In the genomic region with DNA sequence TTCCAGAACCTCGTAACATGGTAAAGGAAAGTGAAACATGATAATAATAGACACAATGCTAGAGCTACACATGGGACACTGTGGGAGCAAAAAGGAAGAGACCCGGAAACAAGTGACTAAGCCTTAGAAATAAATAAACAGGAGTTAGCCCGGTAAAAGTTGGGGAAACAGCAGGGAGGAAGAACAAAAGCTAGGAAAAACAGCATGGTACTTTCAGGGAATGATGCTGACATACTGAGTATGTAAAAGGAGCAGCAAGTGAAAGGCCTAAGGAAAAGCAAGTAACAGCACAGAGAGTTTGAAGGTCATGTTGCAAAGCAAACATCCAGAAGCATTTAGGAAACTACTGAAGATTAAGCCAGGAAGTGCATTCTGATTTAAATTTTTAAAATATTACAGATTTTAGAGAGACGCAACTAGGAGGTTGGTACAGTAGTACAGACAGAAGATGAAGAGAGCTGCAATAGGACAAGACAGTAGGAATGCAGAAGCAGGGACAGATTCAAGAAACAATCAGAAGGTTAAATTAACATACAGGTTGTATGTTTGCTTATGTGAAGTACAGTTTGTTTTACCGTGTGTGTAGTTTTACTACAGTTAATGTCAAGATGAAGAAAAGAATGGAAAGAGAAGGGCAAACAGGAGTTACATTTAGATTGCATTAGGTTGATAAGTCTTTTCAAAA, we compare ENCODE assay signal across 1 cellular context.
TF ChIP-seq lines count a peak whose summit lies in the region.

No MANE protein-coding gene starts in this region.

TF ChIP-seq in GM23338, 12 proteins besides CTCF, POLR2A, EP300 and RAD21:
- TF ChIP-seq, protein P1, sequence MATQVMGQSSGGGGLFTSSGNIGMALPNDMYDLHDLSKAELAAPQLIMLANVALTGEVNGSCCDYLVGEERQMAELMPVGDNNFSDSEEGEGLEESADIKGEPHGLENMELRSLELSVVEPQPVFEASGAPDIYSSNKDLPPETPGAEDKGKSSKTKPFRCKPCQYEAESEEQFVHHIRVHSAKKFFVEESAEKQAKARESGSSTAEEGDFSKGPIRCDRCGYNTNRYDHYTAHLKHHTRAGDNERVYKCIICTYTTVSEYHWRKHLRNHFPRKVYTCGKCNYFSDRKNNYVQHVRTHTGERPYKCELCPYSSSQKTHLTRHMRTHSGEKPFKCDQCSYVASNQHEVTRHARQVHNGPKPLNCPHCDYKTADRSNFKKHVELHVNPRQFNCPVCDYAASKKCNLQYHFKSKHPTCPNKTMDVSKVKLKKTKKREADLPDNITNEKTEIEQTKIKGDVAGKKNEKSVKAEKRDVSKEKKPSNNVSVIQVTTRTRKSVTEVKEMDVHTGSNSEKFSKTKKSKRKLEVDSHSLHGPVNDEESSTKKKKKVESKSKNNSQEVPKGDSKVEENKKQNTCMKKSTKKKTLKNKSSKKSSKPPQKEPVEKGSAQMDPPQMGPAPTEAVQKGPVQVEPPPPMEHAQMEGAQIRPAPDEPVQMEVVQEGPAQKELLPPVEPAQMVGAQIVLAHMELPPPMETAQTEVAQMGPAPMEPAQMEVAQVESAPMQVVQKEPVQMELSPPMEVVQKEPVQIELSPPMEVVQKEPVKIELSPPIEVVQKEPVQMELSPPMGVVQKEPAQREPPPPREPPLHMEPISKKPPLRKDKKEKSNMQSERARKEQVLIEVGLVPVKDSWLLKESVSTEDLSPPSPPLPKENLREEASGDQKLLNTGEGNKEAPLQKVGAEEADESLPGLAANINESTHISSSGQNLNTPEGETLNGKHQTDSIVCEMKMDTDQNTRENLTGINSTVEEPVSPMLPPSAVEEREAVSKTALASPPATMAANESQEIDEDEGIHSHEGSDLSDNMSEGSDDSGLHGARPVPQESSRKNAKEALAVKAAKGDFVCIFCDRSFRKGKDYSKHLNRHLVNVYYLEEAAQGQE (IDR thresholded peaks at IDR 0.05; ENCODE audit: unreplicated experiment) = no peak
- TF ChIP-seq EZH2 (IDR thresholded peaks at IDR 0.05; ENCODE audit: low read depth, unreplicated experiment) = no peak
- no peak for TF ChIP-seq CREB1 (CRISPR knock-in tag; IDR thresholded peaks at IDR 0.05; ENCODE audit: low read depth)
- no peak for TF ChIP-seq NANOG (IDR thresholded peaks at IDR 0.05; ENCODE audit: borderline replicate concordance)
- no peak for TF ChIP-seq POLR2AphosphoS5 (IDR thresholded peaks at IDR 0.05; ENCODE audit: low read depth)
- no peak for TF ChIP-seq ZNF331 (CRISPR knock-in tag; IDR thresholded peaks at IDR 0.05; ENCODE audit: low read depth)
- TF ChIP-seq, protein P2, sequence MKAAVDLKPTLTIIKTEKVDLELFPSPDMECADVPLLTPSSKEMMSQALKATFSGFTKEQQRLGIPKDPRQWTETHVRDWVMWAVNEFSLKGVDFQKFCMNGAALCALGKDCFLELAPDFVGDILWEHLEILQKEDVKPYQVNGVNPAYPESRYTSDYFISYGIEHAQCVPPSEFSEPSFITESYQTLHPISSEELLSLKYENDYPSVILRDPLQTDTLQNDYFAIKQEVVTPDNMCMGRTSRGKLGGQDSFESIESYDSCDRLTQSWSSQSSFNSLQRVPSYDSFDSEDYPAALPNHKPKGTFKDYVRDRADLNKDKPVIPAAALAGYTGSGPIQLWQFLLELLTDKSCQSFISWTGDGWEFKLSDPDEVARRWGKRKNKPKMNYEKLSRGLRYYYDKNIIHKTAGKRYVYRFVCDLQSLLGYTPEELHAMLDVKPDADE (IDR thresholded peaks at IDR 0.05) = no peak
- no peak for TF ChIP-seq EZH2phosphoT487 (IDR thresholded peaks at IDR 0.05; ENCODE audit: unreplicated experiment)
- TF ChIP-seq STAT1 (IDR thresholded peaks at IDR 0.05; ENCODE audit: unreplicated experiment) = no peak
- TF ChIP-seq JUNB (IDR thresholded peaks at IDR 0.05; ENCODE audit: unreplicated experiment) = no peak
- TF ChIP-seq, protein P3, sequence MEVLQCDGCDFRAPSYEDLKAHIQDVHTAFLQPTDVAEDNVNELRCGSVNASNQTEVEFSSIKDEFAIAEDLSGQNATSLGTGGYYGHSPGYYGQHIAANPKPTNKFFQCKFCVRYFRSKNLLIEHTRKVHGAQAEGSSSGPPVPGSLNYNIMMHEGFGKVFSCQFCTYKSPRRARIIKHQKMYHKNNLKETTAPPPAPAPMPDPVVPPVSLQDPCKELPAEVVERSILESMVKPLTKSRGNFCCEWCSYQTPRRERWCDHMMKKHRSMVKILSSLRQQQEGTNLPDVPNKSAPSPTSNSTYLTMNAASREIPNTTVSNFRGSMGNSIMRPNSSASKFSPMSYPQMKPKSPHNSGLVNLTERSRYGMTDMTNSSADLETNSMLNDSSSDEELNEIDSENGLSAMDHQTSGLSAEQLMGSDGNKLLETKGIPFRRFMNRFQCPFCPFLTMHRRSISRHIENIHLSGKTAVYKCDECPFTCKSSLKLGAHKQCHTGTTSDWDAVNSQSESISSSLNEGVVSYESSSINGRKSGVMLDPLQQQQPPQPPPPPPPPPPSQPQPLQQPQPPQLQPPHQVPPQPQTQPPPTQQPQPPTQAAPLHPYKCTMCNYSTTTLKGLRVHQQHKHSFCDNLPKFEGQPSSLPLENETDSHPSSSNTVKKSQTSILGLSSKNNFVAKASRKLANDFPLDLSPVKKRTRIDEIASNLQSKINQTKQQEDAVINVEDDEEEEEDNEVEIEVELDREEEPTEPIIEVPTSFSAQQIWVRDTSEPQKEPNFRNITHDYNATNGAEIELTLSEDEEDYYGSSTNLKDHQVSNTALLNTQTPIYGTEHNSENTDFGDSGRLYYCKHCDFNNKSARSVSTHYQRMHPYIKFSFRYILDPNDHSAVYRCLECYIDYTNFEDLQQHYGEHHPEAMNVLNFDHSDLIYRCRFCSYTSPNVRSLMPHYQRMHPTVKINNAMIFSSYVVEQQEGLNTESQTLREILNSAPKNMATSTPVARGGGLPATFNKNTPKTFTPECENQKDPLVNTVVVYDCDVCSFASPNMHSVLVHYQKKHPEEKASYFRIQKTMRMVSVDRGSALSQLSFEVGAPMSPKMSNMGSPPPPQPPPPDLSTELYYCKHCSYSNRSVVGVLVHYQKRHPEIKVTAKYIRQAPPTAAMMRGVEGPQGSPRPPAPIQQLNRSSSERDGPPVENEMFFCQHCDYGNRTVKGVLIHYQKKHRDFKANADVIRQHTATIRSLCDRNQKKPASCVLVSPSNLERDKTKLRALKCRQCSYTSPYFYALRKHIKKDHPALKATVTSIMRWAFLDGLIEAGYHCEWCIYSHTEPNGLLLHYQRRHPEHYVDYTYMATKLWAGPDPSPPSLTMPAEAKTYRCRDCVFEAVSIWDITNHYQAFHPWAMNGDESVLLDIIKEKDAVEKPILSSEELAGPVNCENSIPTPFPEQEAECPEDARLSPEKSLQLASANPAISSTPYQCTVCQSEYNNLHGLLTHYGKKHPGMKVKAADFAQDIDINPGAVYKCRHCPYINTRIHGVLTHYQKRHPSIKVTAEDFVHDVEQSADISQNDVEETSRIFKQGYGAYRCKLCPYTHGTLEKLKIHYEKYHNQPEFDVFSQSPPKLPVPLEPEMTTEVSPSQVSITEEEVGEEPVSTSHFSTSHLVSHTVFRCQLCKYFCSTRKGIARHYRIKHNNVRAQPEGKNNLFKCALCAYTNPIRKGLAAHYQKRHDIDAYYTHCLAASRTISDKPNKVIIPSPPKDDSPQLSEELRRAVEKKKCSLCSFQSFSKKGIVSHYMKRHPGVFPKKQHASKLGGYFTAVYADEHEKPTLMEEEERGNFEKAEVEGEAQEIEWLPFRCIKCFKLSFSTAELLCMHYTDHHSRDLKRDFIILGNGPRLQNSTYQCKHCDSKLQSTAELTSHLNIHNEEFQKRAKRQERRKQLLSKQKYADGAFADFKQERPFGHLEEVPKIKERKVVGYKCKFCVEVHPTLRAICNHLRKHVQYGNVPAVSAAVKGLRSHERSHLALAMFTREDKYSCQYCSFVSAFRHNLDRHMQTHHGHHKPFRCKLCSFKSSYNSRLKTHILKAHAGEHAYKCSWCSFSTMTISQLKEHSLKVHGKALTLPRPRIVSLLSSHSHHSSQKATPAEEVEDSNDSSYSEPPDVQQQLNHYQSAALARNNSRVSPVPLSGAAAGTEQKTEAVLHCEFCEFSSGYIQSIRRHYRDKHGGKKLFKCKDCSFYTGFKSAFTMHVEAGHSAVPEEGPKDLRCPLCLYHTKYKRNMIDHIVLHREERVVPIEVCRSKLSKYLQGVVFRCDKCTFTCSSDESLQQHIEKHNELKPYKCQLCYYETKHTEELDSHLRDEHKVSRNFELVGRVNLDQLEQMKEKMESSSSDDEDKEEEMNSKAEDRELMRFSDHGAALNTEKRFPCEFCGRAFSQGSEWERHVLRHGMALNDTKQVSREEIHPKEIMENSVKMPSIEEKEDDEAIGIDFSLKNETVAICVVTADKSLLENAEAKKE (CRISPR knock-in tag; IDR thresholded peaks at IDR 0.05) = no peak
- no peak for TF ChIP-seq ZNF114 (CRISPR knock-in tag; IDR thresholded peaks at IDR 0.05)
